ENCODE assay signal across 8 cellular contexts in genomic region chr15:33310481-33311311, GRCh38. TPM values are rescaled to one million over a fixed set of nuclear protein-coding genes. Genes with fewer than 3 reads are reported as not detected.
A peak's percentile ranks its signal among the peaks of the same experiment; 100 is the strongest.
DNase-seq lines count a peak whose midpoint lies in the region; ATAC-seq and TF ChIP-seq lines count a peak whose summit lies in the region.

Gene RYR3 (plus strand): TSS chr15:33310967. CDS start chr15:33311046, 79 bp downstream.

- H3K79me2 ChIP-seq in smooth muscle cell (ENCODE audit: low read depth) = peaks cover 3% of the 10 kb centered on the region

- H3K4me1 ChIP-seq in HUES48 (ENCODE audit: control insufficient read depth, insufficient read depth, low read length) (peaks cover 11% of the 10 kb centered on the region), smooth muscle cell (ENCODE audit: low read depth) (no peaks in the 10 kb centered on the region)

- peaks cover 51% of the 10 kb centered on the region for H3K27me3 ChIP-seq in HUES48 (ENCODE audit: control insufficient read depth, insufficient read depth, low read length)
- H3K27me3 ChIP-seq in smooth muscle cell (ENCODE audit: low read depth) = peaks cover 45% of the 10 kb centered on the region

- peak within 1 kb of the TSS; percentile 91 for H3K4me2 ChIP-seq in smooth muscle cell

- H3K27ac ChIP-seq in HUES48 (ENCODE audit: low read depth, low read length) (no peak within 1 kb of the TSS), angular gyrus (ENCODE audit: low read depth, low read length) (peak within 1 kb of the TSS; percentile 30), smooth muscle cell (ENCODE audit: low read depth) (peak within 1 kb of the TSS; percentile 12)

- H3K36me3 ChIP-seq in HUES48 (ENCODE audit: control insufficient read depth, insufficient read depth, low read length) (no peaks in the 10 kb centered on the region), smooth muscle cell (ENCODE audit: low read depth) (no peaks in the 10 kb centered on the region)

- 1% methylated on average over 65 of the region's 84 CpGs for WGBS in smooth muscle cell (ENCODE audit: low lambda C conversion rate)

- H3K9ac ChIP-seq in HUES48 (ENCODE audit: low read depth, low read length) = no peak within 1 kb of the TSS
- H3K9ac ChIP-seq in smooth muscle cell (ENCODE audit: low read depth) = peak within 1 kb of the TSS; percentile 36

- peak within 1 kb of the TSS; percentile 80 for H2AFZ ChIP-seq in smooth muscle cell (ENCODE audit: low read depth)

- TF ChIP-seq CTCF in smooth muscle cell (IDR thresholded peaks at IDR 0.05; ENCODE audit: borderline replicate concordance, insufficient read depth, poor library complexity, severe bottlenecking) = no peak

- DNase-seq in iPS-NIHi11 (ENCODE audit: low spot score) = peak; percentile 73
- no peak for DNase-seq in smooth muscle cell (lab: John Stamatoyannopoulos, UW; ENCODE audit: unreplicated experiment)
- DNase-seq in NCI-H146 treated with DMSO at 0.1 percent for 48 hours (lab: John Stamatoyannopoulos, UW; ENCODE audit: unreplicated experiment) = no peak
- no peak for DNase-seq in cerebellar nuclear complex (lab: John Stamatoyannopoulos, UW)
- no peak for DNase-seq in stimulated activated naive CD4-positive, alpha-beta T cell treated with Interleukin-2 at 50 U/mL for 16 hours (lab: John Stamatoyannopoulos, UW)

- no peaks in the 10 kb centered on the region for H4K20me1 ChIP-seq in smooth muscle cell (ENCODE audit: low read depth)

- no peak for ATAC-seq in HG02840 (IDR thresholded peaks at IDR 0.05; ENCODE audit: low FRiP score, unreplicated experiment)

- H3K9me3 ChIP-seq in HUES48 (ENCODE audit: control insufficient read depth, insufficient read depth, low read length) = no peaks in the 10 kb centered on the region
- H3K9me3 ChIP-seq in smooth muscle cell (replicated peaks; ENCODE audit: low read depth) = no peaks in the 10 kb centered on the region

- peak within 1 kb of the TSS; percentile 60 for H3K4me3 ChIP-seq in HUES48 (ENCODE audit: low read depth, low read length)
- peak within 1 kb of the TSS; percentile 47 for H3K4me3 ChIP-seq in smooth muscle cell

- H3F3A ChIP-seq in smooth muscle cell (ENCODE audit: low read depth) = no peaks in the 10 kb centered on the region

RNA-seq across cellular contexts. Expression of gene RYR3, which starts in this region (rescaled TPM):
- 5.0 and 6.2 TPM in 2 replicates for total RNA-seq in smooth muscle cell
- 0.23 and 4.6 TPM in 2 replicates for polyA plus RNA-seq in smooth muscle cell
